In genomic region chr14:105093426-105094192, GRCh38 we compare ENCODE assay signal across 8 cellular contexts. TPM values are rescaled to one million over a fixed set of nuclear protein-coding genes. Genes with fewer than 3 reads are reported as not detected.
DNase-seq lines count a peak whose midpoint lies in the region; ATAC-seq and TF ChIP-seq lines count a peak whose summit lies in the region.

No MANE protein-coding gene starts in this region.

- TF ChIP-seq CTCF in GM10248 (IDR thresholded peaks at IDR 0.05; ENCODE audit: control extremely low read depth, extremely low read depth, low read depth, missing control alignments) (peak; percentile 56), esophagus muscularis mucosa (IDR thresholded peaks at IDR 0.05) (peak; percentile 29 to 47 (median 32)), natural killer cell (IDR thresholded peaks at IDR 0.05) (peak; percentile 20)

- H3K36me3 Mint-ChIP-seq in natural killer cell, result no peaks in the 10 kb centered on the region

- no peak for TF ChIP-seq POLR2A in esophagus muscularis mucosa (IDR thresholded peaks at IDR 0.05; ENCODE audit: low read depth)

- peak overlapping the region in 1 of 2 donors; percentile 69 for H3K27ac Mint-ChIP-seq in natural killer cell
- H3K27ac Mint-ChIP-seq in stimulated activated naive CD8-positive, alpha-beta T cell treated with anti-CD3 and anti-CD28 coated beads, Interleukin-15, amount 100 ng/mL, for 72 hours, result peak overlapping the region in 1 of 2 donors; percentile 65

- H3K27me3 Mint-ChIP-seq in natural killer cell (ENCODE audit: low read depth in 2 of 2), result peaks cover 6 to 8% of the 10 kb centered on the region in 2 donors
- peaks cover 3% of the 10 kb centered on the region for H3K27me3 Mint-ChIP-seq in stimulated activated naive CD8-positive, alpha-beta T cell treated with anti-CD3 and anti-CD28 coated beads, Interleukin-15, amount 100 ng/mL, for 72 hours

- H3K27me3 ChIP-seq in esophagus muscularis mucosa, result no peaks in the 10 kb centered on the region

- H3K27ac ChIP-seq in esophagus muscularis mucosa (replicated peaks in 1 of 4), result peak overlapping the region; percentile 88 to 95 (median 92)

- H3K4me3 Mint-ChIP-seq in natural killer cell, result peak overlapping the region; percentile 73
- peak overlapping the region; percentile 80 to 85 for H3K4me3 Mint-ChIP-seq in stimulated activated naive CD8-positive, alpha-beta T cell treated with anti-CD3 and anti-CD28 coated beads, Interleukin-15, amount 100 ng/mL, for 72 hours

- H3K4me1 Mint-ChIP-seq in natural killer cell, result peaks cover 5 to 36% of the 10 kb centered on the region in 2 donors
- peaks cover 39% of the 10 kb centered on the region for H3K4me1 Mint-ChIP-seq in stimulated activated naive CD8-positive, alpha-beta T cell treated with anti-CD3 and anti-CD28 coated beads, Interleukin-15, amount 100 ng/mL, for 72 hours

- peak overlapping the region; percentile 76 to 86 (median 83) for H3K4me3 ChIP-seq in esophagus muscularis mucosa

- H3K9me3 ChIP-seq in esophagus muscularis mucosa, result no peaks in the 10 kb centered on the region

- TF ChIP-seq EP300 in esophagus muscularis mucosa (IDR thresholded peaks at IDR 0.05), result no peak

- peak; percentile 61 for ATAC-seq in HG02610 (IDR thresholded peaks at IDR 0.05; ENCODE audit: unreplicated experiment)
- peak; percentile 62 to 76 (median 66) for ATAC-seq in natural killer cell
- ATAC-seq in stimulated activated naive CD8-positive, alpha-beta T cell treated with anti-CD3 and anti-CD28 coated beads, Interleukin-15, amount 100 ng/mL, for 72 hours, result peak; percentile 83

- CTCF ChIA-PET in GM10248 (lab: Yijun Ruan, JAX), result interaction anchor here (0.7 to 1.0 kb wide), 2 partner anchors 9 to 258 kb away, joined by 3 read pairs; no protein-coding TSS in a partner anchor

- WGBS in esophagus muscularis mucosa, result 3% methylated on average over 30 of the region's 77 CpGs

- no peaks in the 10 kb centered on the region for H3K36me3 ChIP-seq in esophagus muscularis mucosa

- no peaks in the 10 kb centered on the region for H3K9me3 Mint-ChIP-seq in natural killer cell
- H3K9me3 Mint-ChIP-seq in stimulated activated naive CD8-positive, alpha-beta T cell treated with anti-CD3 and anti-CD28 coated beads, Interleukin-15, amount 100 ng/mL, for 72 hours, result no peaks in the 10 kb centered on the region

- DNase-seq in GM10248 (ENCODE audit: extremely low spot score), result peak; percentile 90
- DNase-seq in NCI-H748 (lab: John Stamatoyannopoulos, UW; ENCODE audit: unreplicated experiment), result peak; percentile 88
- DNase-seq in activated T-cell treated with anti-CD3 and anti-CD28 coated beads for 48 hours (ENCODE audit: low read depth), result peak; percentile 84
- no peak for DNase-seq in esophagus muscularis mucosa (ENCODE audit: extremely low spot score)
- DNase-seq in natural killer cell, result peak; percentile 61
- peak; percentile 84 to 88 for DNase-seq in stimulated activated naive CD8-positive, alpha-beta T cell treated with anti-CD3 and anti-CD28 coated beads, Interleukin-15, amount 100 ng/mL, for 72 hours
- no peak for DNase-seq in NCI-H2171 treated with DMSO at 0.1 percent for 48 hours (lab: John Stamatoyannopoulos, UW)

- intact Hi-C loops in esophagus muscularis mucosa (cut with DNase I), result loop anchor here (2.0 to 5.0 kb wide), 2 partner anchors 74 to 257 kb away; partner anchors contain the start of gene JAG2
- intact Hi-C loops in natural killer cell (cut with micrococcal nuclease), result loop anchor here (5.0 kb wide), 1 partner anchor 74 kb away; the partner anchor contains the start of gene JAG2

- POLR2A ChIA-PET in GM10248 (lab: Yijun Ruan, JAX), result no interaction called here

- peaks cover 40 to 59% (median 53%) of the 10 kb centered on the region in 4 donors for H3K4me1 ChIP-seq in esophagus muscularis mucosa

RNA-seq across cellular contexts. Expression of gene GPR132, which starts 28.4 kb away (rescaled TPM):
- total RNA-seq in esophagus muscularis mucosa (1 to 10 TPM; 1.2 to 8.0 (median 2.1) TPM), natural killer cell (10 to 100 TPM; 18.2 to 30.3 (median 26.7) TPM)

Comparison
In these comparisons a context has a peak if more than half of its experiments do, and no peak if none do; other contexts are left out.
1. DNase-seq: peak in GM10248 (single experiment), NCI-H748 (single experiment), activated T-cell treated with anti-CD3 and anti-CD28 coated beads for 48 hours (single experiment), natural killer cell (single experiment) and stimulated activated naive CD8-positive, alpha-beta T cell treated with anti-CD3 and anti-CD28 coated beads, Interleukin-15, amount 100 ng/mL, for 72 hours (2 of 2); none in esophagus muscularis mucosa (single experiment) and NCI-H2171 treated with DMSO at 0.1 percent for 48 hours (single experiment).
2. Peak in every context shown above with its lines, with median percentiles within 50 percentile points of each other: CTCF ChIP-seq and ATAC-seq.